8 cellular contexts compared by ENCODE assay signal in genomic region chr2:163878718-163879117, GRCh38.
DNase-seq lines count a peak whose midpoint lies in the region; ATAC-seq and TF ChIP-seq lines count a peak whose summit lies in the region.

No MANE protein-coding gene starts in this region.

- H3K36me3 ChIP-seq in stomach, result no peaks in the 10 kb centered on the region
- H3K36me3 ChIP-seq in CD8-positive, alpha-beta T cell (ENCODE audit: insufficient read depth, low read length), result no peaks in the 10 kb centered on the region

- no peak for TF ChIP-seq EP300 in stomach (IDR thresholded peaks at IDR 0.05)

- H3K4me3 Mint-ChIP-seq in CD8-positive, alpha-beta T cell, result no peak overlapping the region
- no peak overlapping the region for H3K4me3 Mint-ChIP-seq in stimulated activated memory B cell treated with anti-CD40 and anti-IgM and Interleukin-4, amounts not matched to agents 10 μg/mL and 1 μg/mL and 100 μg/mL, for 72 hours

- H3K27me3 ChIP-seq in stomach, result no peaks in the 10 kb centered on the region
- H3K27me3 ChIP-seq in CD8-positive, alpha-beta T cell (ENCODE audit: insufficient read depth, low read length), result no peaks in the 10 kb centered on the region

- no peak overlapping the region for H3K4me3 ChIP-seq in AG10803 (ENCODE audit: low read length)
- no peak overlapping the region for H3K4me3 ChIP-seq in epithelial cell of proximal tubule (ENCODE audit: low read depth, low read length)
- no peak overlapping the region for H3K4me3 ChIP-seq in stomach
- no peak overlapping the region for H3K4me3 ChIP-seq in CD8-positive, alpha-beta T cell (ENCODE audit: low read depth, low read length)

- no peak for ATAC-seq in esophagus mucosa
- ATAC-seq in CD8-positive, alpha-beta T cell, result no peak
- no peak for ATAC-seq in stimulated activated memory B cell treated with anti-CD40 and anti-IgM and Interleukin-4, amounts not matched to agents 10 μg/mL and 1 μg/mL and 100 μg/mL, for 72 hours

- CTCF ChIA-PET in CD8-positive, alpha-beta T cell (lab: Charles Lee), result no interaction called here

- no peak overlapping the region for H3K27ac ChIP-seq in stomach
- H3K27ac ChIP-seq in CD8-positive, alpha-beta T cell (ENCODE audit: low read depth, low read length), result no peak overlapping the region

- H3K27me3 Mint-ChIP-seq in CD8-positive, alpha-beta T cell (ENCODE audit: low read depth), result no peaks in the 10 kb centered on the region
- no peaks in the 10 kb centered on the region for H3K27me3 Mint-ChIP-seq in stimulated activated memory B cell treated with anti-CD40 and anti-IgM and Interleukin-4, amounts not matched to agents 10 μg/mL and 1 μg/mL and 100 μg/mL, for 72 hours

- H3K9me3 ChIP-seq in stomach, result no peaks in the 10 kb centered on the region
- no peaks in the 10 kb centered on the region for H3K9me3 ChIP-seq in CD8-positive, alpha-beta T cell (ENCODE audit: low read length)

- POLR2A ChIA-PET in CD8-positive, alpha-beta T cell (lab: Charles Lee), result no interaction called here

- no peaks in the 10 kb centered on the region for H3K4me1 Mint-ChIP-seq in CD8-positive, alpha-beta T cell (ENCODE audit: low read depth)
- H3K4me1 Mint-ChIP-seq in stimulated activated memory B cell treated with anti-CD40 and anti-IgM and Interleukin-4, amounts not matched to agents 10 μg/mL and 1 μg/mL and 100 μg/mL, for 72 hours, result no peaks in the 10 kb centered on the region

- intact Hi-C loops in stomach (cut with DNase I; ENCODE audit: low total_unique reads), result no loop called here
- intact Hi-C loops in CD8-positive, alpha-beta T cell (cut with DNase I, micrococcal nuclease), result no loop called here

- DNase-seq in AG10803 (ENCODE audit: low read depth), result peak; percentile 11
- no peak for DNase-seq in GM20000 (ENCODE audit: low spot score)
- peak; percentile 28 for DNase-seq in M059J (ENCODE audit: low read depth)
- no peak for DNase-seq in epithelial cell of proximal tubule (ENCODE audit: low read depth)
- peak; percentile 37 for DNase-seq in stomach
- DNase-seq in CD8-positive, alpha-beta T cell, result no peak

- H3K27ac Mint-ChIP-seq in CD8-positive, alpha-beta T cell, result no peak overlapping the region
- no peak overlapping the region for H3K27ac Mint-ChIP-seq in stimulated activated memory B cell treated with anti-CD40 and anti-IgM and Interleukin-4, amounts not matched to agents 10 μg/mL and 1 μg/mL and 100 μg/mL, for 72 hours

- no peaks in the 10 kb centered on the region for H3K36me3 Mint-ChIP-seq in CD8-positive, alpha-beta T cell
- H3K36me3 Mint-ChIP-seq in stimulated activated memory B cell treated with anti-CD40 and anti-IgM and Interleukin-4, amounts not matched to agents 10 μg/mL and 1 μg/mL and 100 μg/mL, for 72 hours, result no peaks in the 10 kb centered on the region

- peaks cover 4% of the 10 kb centered on the region for H3K9me3 Mint-ChIP-seq in CD8-positive, alpha-beta T cell
- peaks cover 4% of the 10 kb centered on the region for H3K9me3 Mint-ChIP-seq in stimulated activated memory B cell treated with anti-CD40 and anti-IgM and Interleukin-4, amounts not matched to agents 10 μg/mL and 1 μg/mL and 100 μg/mL, for 72 hours

- TF ChIP-seq CTCF in AG10803 (conservative IDR thresholded peaks at IDR 0.05; ENCODE audit: low read length) (peak; percentile 60), GM20000 (IDR thresholded peaks at IDR 0.05; ENCODE audit: extremely low read depth, missing control alignments) (peak; percentile 31), epithelial cell of proximal tubule (conservative IDR thresholded peaks at IDR 0.05; ENCODE audit: low read depth, low read length) (peak; percentile 82), stomach (IDR thresholded peaks at IDR 0.05) (peak in 3 of 7 experiments; percentile 21 to 45 (median 29))
- no peak for TF ChIP-seq CTCF in CD8-positive, alpha-beta T cell (IDR thresholded peaks at IDR 0.05)

- 52 to 69% (median 63%) methylated on average over 4 of the region's 4 CpGs for WGBS in stomach, 5 donors

- H3K4me1 ChIP-seq in stomach, result no peaks in the 10 kb centered on the region
- H3K4me1 ChIP-seq in CD8-positive, alpha-beta T cell (ENCODE audit: insufficient read depth, low read length), result no peaks in the 10 kb centered on the region

- TF ChIP-seq POLR2A in stomach (IDR thresholded peaks at IDR 0.05), result no peak

Comparison
In these comparisons a context has a peak if more than half of its experiments do, and no peak if none do; other contexts are left out.
1. DNase-seq: peak in AG10803 (single experiment), M059J (single experiment) and stomach (single experiment); none in GM20000 (single experiment), epithelial cell of proximal tubule (single experiment) and CD8-positive, alpha-beta T cell (0 of 7).